In genomic region chr3:152471814-152472605, GRCh38 we compare ENCODE assay signal across 8 cellular contexts.
DNase-seq lines count a peak whose midpoint lies in the region; ATAC-seq and TF ChIP-seq lines count a peak whose summit lies in the region.

No MANE protein-coding gene starts in this region.

- H3K9me3 Mint-ChIP-seq in CD8-positive, alpha-beta memory T cell: peaks cover 0 to 4% (median 0%) of the 10 kb centered on the region in 5 donors

- CTCF ChIA-PET in CD8-positive, alpha-beta memory T cell (lab: Charles Lee): interaction anchor here (0.6 to 2.8 kb wide), 19 partner anchors 9 to 446 kb away, joined by 3 to 13 read pairs (median 3); no protein-coding TSS in a partner anchor

- POLR2A ChIA-PET in CD8-positive, alpha-beta memory T cell (lab: Charles Lee): interaction anchor here (1.0 kb wide), 1 partner anchor 289 kb away, joined by 3 read pairs; no protein-coding TSS in a partner anchor

- H3K4me3 ChIP-seq in CD8-positive, alpha-beta memory T cell (ENCODE audit: low read length): peak overlapping the region; percentile 47
- H3K4me3 ChIP-seq in Peyer's patch (peak overlapping the region in 3 of 4 donors; percentile 5 to 20 (median 11)), fibroblast of villous mesenchyme (ENCODE audit: low read depth, low read length) (peak overlapping the region; percentile 30), osteoblast (ENCODE audit: insufficient read depth, low read length) (peak overlapping the region; percentile 24), tibial nerve (peak overlapping the region in 3 of 4 donors; percentile 14 to 36 (median 26))

- ATAC-seq in GM19351 (IDR thresholded peaks at IDR 0.05; ENCODE audit: unreplicated experiment): peak; percentile 80
- ATAC-seq in HG03565 (IDR thresholded peaks at IDR 0.05; ENCODE audit: unreplicated experiment): peak; percentile 49

- no peaks in the 10 kb centered on the region for H3K36me3 ChIP-seq in CD8-positive, alpha-beta memory T cell (ENCODE audit: insufficient read depth, low read length)
- H3K36me3 ChIP-seq in Peyer's patch (no peaks in the 10 kb centered on the region), osteoblast (ENCODE audit: insufficient read depth, low read length) (no peaks in the 10 kb centered on the region), tibial nerve (peaks cover 0 to 6% (median 0%) of the 10 kb centered on the region in 3 donors)

- WGBS in tibial nerve, 2 donors: 33 to 35% methylated on average over 15 of the region's 15 CpGs

- peak overlapping the region in 7 of 8 donors; percentile 49 to 90 (median 80) for H3K27ac Mint-ChIP-seq in CD8-positive, alpha-beta memory T cell

- H3K4me1 Mint-ChIP-seq in CD8-positive, alpha-beta memory T cell: peaks cover 12 to 30% (median 18%) of the 10 kb centered on the region in 3 donors

- H3K4me2 ChIP-seq in osteoblast (ENCODE audit: insufficient read depth, low read length): peak overlapping the region; percentile 49

- no peaks in the 10 kb centered on the region for H4K20me1 ChIP-seq in osteoblast (ENCODE audit: insufficient read depth, low read length)

- no peak overlapping the region for H2AFZ ChIP-seq in osteoblast (ENCODE audit: low read length)

- peak overlapping the region; percentile 50 to 76 (median 62) for H3K4me3 Mint-ChIP-seq in CD8-positive, alpha-beta memory T cell

- H3K27ac ChIP-seq in CD8-positive, alpha-beta memory T cell (ENCODE audit: low read depth, low read length): no peak overlapping the region
- H3K27ac ChIP-seq in Peyer's patch (no peak overlapping the region), osteoblast (ENCODE audit: low read depth, low read length) (peak overlapping the region; percentile 4), tibial nerve (peak overlapping the region in 1 of 4 donors; percentile 73)

- H3K9me3 ChIP-seq in CD8-positive, alpha-beta memory T cell (ENCODE audit: low read length): no peaks in the 10 kb centered on the region
- H3K9me3 ChIP-seq in Peyer's patch: no peaks in the 10 kb centered on the region
- H3K9me3 ChIP-seq in osteoblast (ENCODE audit: low read depth, low read length): no peaks in the 10 kb centered on the region
- H3K9me3 ChIP-seq in tibial nerve: peaks cover 0 to 8% (median 3%) of the 10 kb centered on the region in 4 donors

- no peaks in the 10 kb centered on the region for H3K27me3 ChIP-seq in CD8-positive, alpha-beta memory T cell (ENCODE audit: insufficient read depth, low read length, poor library complexity, severe bottlenecking)
- H3K27me3 ChIP-seq in Peyer's patch (no peaks in the 10 kb centered on the region), osteoblast (ENCODE audit: insufficient read depth, low read length) (no peaks in the 10 kb centered on the region), tibial nerve (no peaks in the 10 kb centered on the region)

- no peak for TF ChIP-seq POLR2A in Peyer's patch (IDR thresholded peaks at IDR 0.05)
- TF ChIP-seq POLR2A in tibial nerve (IDR thresholded peaks at IDR 0.05): no peak

- peaks cover 0 to 2% of the 10 kb centered on the region in 2 donors for H3K27me3 Mint-ChIP-seq in CD8-positive, alpha-beta memory T cell

- peak; percentile 61 to 86 (median 75) for TF ChIP-seq CTCF in Peyer's patch (IDR thresholded peaks at IDR 0.05)
- peak; percentile 70 for TF ChIP-seq CTCF in fibroblast of villous mesenchyme (IDR thresholded peaks at IDR 0.05; ENCODE audit: insufficient read depth, low read depth, low read length)
- TF ChIP-seq CTCF in osteoblast (IDR thresholded peaks at IDR 0.05; ENCODE audit: extremely low read depth, low read depth, low read length): peak; percentile 71
- peak; percentile 54 to 77 (median 66) for TF ChIP-seq CTCF in tibial nerve (IDR thresholded peaks at IDR 0.05)

- no peaks in the 10 kb centered on the region for H3K79me2 ChIP-seq in osteoblast (ENCODE audit: insufficient read depth, low read length)

- no peak for TF ChIP-seq EP300 in tibial nerve (IDR thresholded peaks at IDR 0.05)

- DNase-seq in CD8-positive, alpha-beta memory T cell: peak; percentile 49 to 72 (median 57)
- DNase-seq in Peyer's patch: peak in 2 of 3 donors; percentile 73 to 88
- DNase-seq in activated T-helper 1 cell treated with anti-CD3 and anti-CD28 coated beads, Interleukin-2, amount 50 U/mL, for 16 hours (ENCODE audit: low read depth in 1 of 2, low spot score in 1 of 2): peak; percentile 26 to 29
- peak; percentile 74 for DNase-seq in fibroblast of villous mesenchyme (ENCODE audit: low read depth)
- DNase-seq in osteoblast (ENCODE audit: insufficient read length, low spot score, missing footprints): no peak
- DNase-seq in tibial nerve (ENCODE audit: low spot score in 2 of 2): peak; percentile 64 to 93

- peaks cover under 1% of the 10 kb centered on the region in 3 donors for H3K36me3 Mint-ChIP-seq in CD8-positive, alpha-beta memory T cell

- peaks cover 11% of the 10 kb centered on the region for H3K4me1 ChIP-seq in CD8-positive, alpha-beta memory T cell (ENCODE audit: insufficient read depth, low read length)
- H3K4me1 ChIP-seq in Peyer's patch (peaks cover 0 to 4% (median 0%) of the 10 kb centered on the region in 4 donors), osteoblast (ENCODE audit: insufficient read depth, low read length) (no peaks in the 10 kb centered on the region), tibial nerve (no peaks in the 10 kb centered on the region)
